25 cellular contexts compared by ENCODE assay signal in genomic region chr3:142726017-142726416, GRCh38. TPM values are rescaled to one million over a fixed set of nuclear protein-coding genes. Genes with fewer than 3 reads are reported as not detected.
DNase-seq lines count a peak whose midpoint lies in the region; ATAC-seq, FAIRE-seq and TF ChIP-seq lines count a peak whose summit lies in the region.
"Had no signal": no experiment of that assay in that cellular context is flagged by ENCODE, and none has a peak within 500 bp of the region (broad histone marks: within the 10 kb centered on the region; RNA-seq: fewer than 3 reads in every experiment).

No MANE protein-coding gene starts in this region.

- H4K20me1 ChIP-seq in HepG2 (ENCODE audit: insufficient read depth, low read length), result no peaks in the 10 kb centered on the region; the same call in 1 of the 2 replicates

- H3K4me1 Mint-ChIP-seq in brain (peaks cover 50% of the 10 kb centered on the region), memory B cell (peaks cover 3% of the 10 kb centered on the region)

- H3K9me3 ChIP-seq in HepG2 (ENCODE audit: low read length), result no peaks in the 10 kb centered on the region
- no peaks in the 10 kb centered on the region for H3K9me3 ChIP-seq in right lobe of liver
- H3K9me3 ChIP-seq: HAP-1 had no signal

- no peaks in the 10 kb centered on the region; a peak in 1 of 5 replicates for H3K27me3 ChIP-seq in HepG2 (ENCODE audit: control insufficient read depth in 1 of 2, insufficient read depth in 2 of 2, low read length in 2 of 2)
- peaks cover 0 to 11% of the 10 kb centered on the region in 2 donors for H3K27me3 ChIP-seq in right lobe of liver

- H3K36me3 Mint-ChIP-seq in brain (peaks cover 4% of the 10 kb centered on the region), memory B cell (no peaks in the 10 kb centered on the region)
- H3K36me3 Mint-ChIP-seq: immature natural killer cell had no signal

- FAIRE-seq in HepG2 (lab: Jason Lieb, UNC), result no peak
- FAIRE-seq: urothelium cell line had no signal

- peak overlapping the region; percentile 76 for H3K4me2 ChIP-seq in HepG2 (ENCODE audit: low read depth, low read length)

- DNase-seq in HepG2 (ENCODE audit: low spot score), result no peak
- no peak for DNase-seq in right lobe of liver
- no peak for DNase-seq in memory B cell (ENCODE audit: low spot score in 2 of 2)
- DNase-seq in NK-92 (lab: John Stamatoyannopoulos, UW; ENCODE audit: unreplicated experiment), result no peak
- DNase-seq in NCI-H2171 treated with DMSO at 0.1 percent for 48 hours (lab: John Stamatoyannopoulos, UW), result no peak
- DNase-seq: ACHN; activated CD4-positive, CD25-positive, alpha-beta regulatory T cell treated with anti-CD3 and anti-CD28 coated beads, Interleukin-2, amount 50 U/mL, for 72 hours; activated naive CD4-positive, alpha-beta T cell treated with anti-CD3 and anti-CD28 coated beads for 36 hours; activated T-cell treated with anti-CD3 and anti-CD28 coated beads, Interleukin-2, amount 50 U/mL, for 4 hours; aorta; DMS 273 treated with DMSO at 0.1 percent for 48 hours; effector memory CD8-positive, alpha-beta T cell; GDM1; heart right ventricle; immature natural killer cell; left ventricle myocardium superior; mucosa of descending colon; NCI-H524 treated with DMSO at 0.1 percent for 48 hours had no signal

- TF ChIP-seq RAD21 in HepG2 (CRISPR knock-in tag; IDR thresholded peaks at IDR 0.05), result no peak

- H3K9me3 Mint-ChIP-seq in brain (peaks cover 0 to 14% (median 8%) of the 10 kb centered on the region in 5 experiments), memory B cell (peaks cover 2% of the 10 kb centered on the region)
- H3K9me3 Mint-ChIP-seq: activated naive CD4-positive, alpha-beta T cell treated with anti-CD3 and anti-CD28 coated beads for 36 hours; activated T-cell treated with anti-CD3 and anti-CD28 coated beads, Interleukin-2, amount 50 U/mL, for 4 hours; effector memory CD8-positive, alpha-beta T cell had no signal

- BruUV-seq in HepG2 (replicated peaks; lab: Mats Ljungman, UMichigan), result no TSS peak

- H3K4me3 Mint-ChIP-seq in brain (peak overlapping the region; percentile 91 to 97 (median 94)), memory B cell (peak overlapping the region; percentile 14)

- H3K36me3 ChIP-seq in HepG2 (replicated peaks in 1 of 2; ENCODE audit: control insufficient read depth in 1 of 2, insufficient read depth in 2 of 2, low read length in 2 of 2) (no peaks in the 10 kb centered on the region), right lobe of liver (no peaks in the 10 kb centered on the region)
- H3K36me3 ChIP-seq: HAP-1 had no signal

- H3K27ac ChIP-seq in HepG2 (ENCODE audit: extremely low read length, insufficient read depth, low read length) (no peak overlapping the region), right lobe of liver (no peak overlapping the region)
- H3K27ac ChIP-seq: C4-2B had no signal

- H3K27ac Mint-ChIP-seq in brain (no peak overlapping the region), memory B cell (no peak overlapping the region)
- H3K27ac Mint-ChIP-seq: activated naive CD4-positive, alpha-beta T cell treated with anti-CD3 and anti-CD28 coated beads for 36 hours; immature natural killer cell had no signal

- CTCF ChIA-PET in HepG2 (lab: Yijun Ruan, JAX; ENCODE audit: low intra/inter-chr PET ratio, low total read pairs), result no interaction called here

- TF ChIP-seq CTCF in HepG2 (CRISPR knock-in tag; IDR thresholded peaks at IDR 0.05), result no peak
- TF ChIP-seq CTCF in right lobe of liver (IDR thresholded peaks at IDR 0.05), result no peak
- TF ChIP-seq CTCF in brain (conservative IDR thresholded peaks at IDR 0.05), result no peak

- ATAC-seq in HepG2, result no peak
- ATAC-seq in right lobe of liver, result no peak
- ATAC-seq in memory B cell (ENCODE audit: low read depth), result no peak
- ATAC-seq in HG02970 (IDR thresholded peaks at IDR 0.05; ENCODE audit: low FRiP score, unreplicated experiment), result no peak
- ATAC-seq in HG02870 (IDR thresholded peaks at IDR 0.05; ENCODE audit: unreplicated experiment), result no peak
- ATAC-seq: activated T-cell treated with anti-CD3 and anti-CD28 coated beads, Interleukin-2, amount 50 U/mL, for 4 hours; effector memory CD8-positive, alpha-beta T cell; heart right ventricle; left ventricle myocardium superior; mucosa of descending colon; Right ventricle myocardium inferior had no signal

- 40% methylated on average over 1 of the region's 1 CpG for WGBS in HepG2 (ENCODE audit: low lambda C conversion rate)
- WGBS in right lobe of liver (ENCODE audit: insufficient coverage, low coverage, low lambda C conversion rate, missing lambda C conversion rate), result 38% methylated on average over 1 of the region's 1 CpG

- intact Hi-C loops in HepG2 (cut with micrococcal nuclease; ENCODE audit: unreplicated experiment) (no loop called here), right lobe of liver (cut with DNase I) (no loop called here)

- POLR2A ChIA-PET in HepG2 (lab: Yijun Ruan, JAX), result no interaction called here

- in situ Hi-C loops in HepG2 (cut with HindIII; ENCODE audit: extremely low pct_ligation_motif_present, low pct_unique_long_range_greater_than_20kb), result no loop called here

- H3K9ac ChIP-seq in HepG2 (ENCODE audit: insufficient read depth, low read depth, low read length), result no peak overlapping the region

- peaks cover 25% of the 10 kb centered on the region for H3K79me2 ChIP-seq in HepG2 (ENCODE audit: insufficient read depth, low read length)

- TF ChIP-seq POLR2A in HepG2 (IDR thresholded peaks at IDR 0.05; ENCODE audit: insufficient read depth in 1 of 2, low read depth in 2 of 2, low read length in 2 of 2), result no peak
- TF ChIP-seq POLR2A in right lobe of liver (IDR thresholded peaks at IDR 0.05), result no peak

- H3K27me3 Mint-ChIP-seq in brain, result peaks cover 11% of the 10 kb centered on the region
- H3K27me3 Mint-ChIP-seq in memory B cell, result peaks cover 3% of the 10 kb centered on the region

- H3K4me3 ChIP-seq in HepG2 (replicated peaks in 1 of 3; ENCODE audit: insufficient read depth in 1 of 3, low read depth in 2 of 3, low read length in 3 of 3) (peak overlapping the region in 2 of 3 experiments; percentile 82 to 97; a peak in 2 of 6 replicates), right lobe of liver (no peak overlapping the region)
- H3K4me3 ChIP-seq: mucosa of descending colon had no signal

- TF ChIP-seq EP300 in HepG2 (IDR thresholded peaks at IDR 0.05; ENCODE audit: low read depth in 2 of 2, low read length in 2 of 2) (no peak), HepG2 (CRISPR knock-in tag; IDR thresholded peaks at IDR 0.05; ENCODE audit: borderline replicate concordance) (no peak)

- H2AFZ ChIP-seq in HepG2 (ENCODE audit: low read length), result no peak overlapping the region

- H3K4me1 ChIP-seq in HepG2 (ENCODE audit: insufficient read depth, low read length) (peaks cover 18% of the 10 kb centered on the region), right lobe of liver (no peaks in the 10 kb centered on the region)

TF ChIP-seq in HepG2, 621 proteins besides CTCF, POLR2A, EP300 and RAD21 (continues in another document):
- no peak for TF ChIP-seq FOXO4 (CRISPR knock-in tag; conservative IDR thresholded peaks at IDR 0.05)

RNA-seq across cellular contexts. Expression of gene TRPC1, which starts 2.2 kb away (rescaled TPM):
- total RNA-seq in HepG2 (2016; rRNA removed; fragmentation: Illumina TruSeq; extraction: Trizol), result 7.6 and 10.8 TPM in 2 replicates
- total RNA-seq in HepG2 (2016; cell fraction: cytosol; rRNA removed; fragmentation: Illumina TruSeq; extraction: Trizol; ENCODE audit: low read depth), result 17.8 and 21.7 TPM in 2 replicates
- total RNA-seq in HepG2 (2016; cell fraction: insoluble cytoplasmic fraction; rRNA removed; fragmentation: Illumina TruSeq; extraction: Trizol), result 8.0 and 11.6 TPM in 2 replicates
- 10.1 and 10.8 TPM in 2 replicates for total RNA-seq in HepG2 (2016; cell fraction: membrane; rRNA removed; fragmentation: Illumina TruSeq; extraction: Trizol)
- 25.9 and 26.7 TPM in 2 replicates for total RNA-seq in HepG2 (2016; cell fraction: nucleus; rRNA removed; fragmentation: Illumina TruSeq; extraction: Trizol)
- 12.2 and 13.1 TPM in 2 replicates for polyA plus RNA-seq in HepG2 (2011; rRNA removed)
- polyA plus RNA-seq in HepG2 (2011; cell fraction: cytosol; rRNA removed), result 9.7 and 12.9 TPM in 2 replicates
- 19.6 and 23.1 TPM in 2 replicates for polyA plus RNA-seq in HepG2 (2011; cell fraction: nucleus; rRNA removed)
- polyA plus RNA-seq in HepG2 (2012), result 9.4 and 11.9 TPM in 2 replicates
- 0.45 and 1.3 TPM in 2 replicates for polyA plus RNA-seq in HepG2 (2016; cell fraction: cytosol; fragmentation: Illumina TruSeq; extraction: Trizol; ENCODE audit: low read depth)
- 4.4 and 4.9 TPM in 2 replicates for polyA plus RNA-seq in HepG2 (2016; cell fraction: insoluble cytoplasmic fraction; fragmentation: Illumina TruSeq; extraction: Trizol; ENCODE audit: low read depth)
- 2.0 and 2.4 TPM in 2 replicates for polyA plus RNA-seq in HepG2 (2016; cell fraction: membrane; fragmentation: Illumina TruSeq; extraction: Trizol; ENCODE audit: low read depth)
- 16.4 and 19.8 TPM in 2 replicates for polyA plus RNA-seq in HepG2 (2016; cell fraction: nucleus; fragmentation: Illumina TruSeq; extraction: Trizol; ENCODE audit: insufficient read depth, low read depth)
- polyA minus RNA-seq in HepG2 (2011; rRNA and poly(A)+ RNA removed; ENCODE audit: low replicate concordance), result 5.0 and 24.4 TPM in 2 replicates
- 17.5 and 21.8 TPM in 2 replicates for polyA minus RNA-seq in HepG2 (2011; cell fraction: cytosol; rRNA and poly(A)+ RNA removed)
- polyA minus RNA-seq in HepG2 (2011; cell fraction: nucleus; rRNA and poly(A)+ RNA removed), result 107 and 114 TPM in 2 replicates
- total RNA-seq in right lobe of liver, result 1 to 10 TPM in 1 of 6 experiments, under 1 TPM in 5; 0.19 to 2.5 (median 0.51) TPM
- 2.9 TPM for polyA plus RNA-seq in brain (ENCODE audit: insufficient read depth, low read depth, low replicate concordance)
- polyA plus RNA-seq: immature natural killer cell had no signal

Comparison
In these comparisons a context has a peak if more than half of its experiments do, and no peak if none do; other contexts are left out.
1. H3K4me3 ChIP-seq: peak in HepG2 (2 of 3); none in right lobe of liver (0 of 3).